ENCODE assay signal across 33 cellular contexts in genomic region chr3:166265153-166265552, GRCh38.
"Had no signal": no experiment of that assay in that cellular context is flagged by ENCODE, and none has a peak within 500 bp of the region (broad histone marks: within the 10 kb centered on the region; RNA-seq: fewer than 3 reads in every experiment).

No MANE protein-coding gene starts in this region.

- H3K27me3 ChIP-seq: SJCRH30 had no signal

- FAIRE-seq: bronchial epithelial cell had no signal

- H3K4me3 ChIP-seq: SJCRH30, SK-N-MC had no signal

- H3K36me3 ChIP-seq: SJCRH30 had no signal

- H3K27ac ChIP-seq: SJCRH30, SK-N-MC, VCaP had no signal

- DNase-seq: activated B cell treated with CpG ODN at 0.5 μM for 24 hours; activated CD4-positive, alpha-beta memory T cell treated with anti-CD3 and anti-CD28 coated beads for 36 hours; activated CD4-positive, alpha-beta T cell treated with anti-CD3 and anti-CD28 coated beads for 4 hours; activated CD4-positive, alpha-beta T cell treated with anti-CD3 and anti-CD28 coated beads, Interleukin-2, amount 50 U/mL, for 1 hour; activated CD4-positive, CD25-positive, alpha-beta regulatory T cell treated with anti-CD3 and anti-CD28 coated beads, Interleukin-2, amount 50 U/mL, for 72 hours; activated CD8-positive, alpha-beta memory T cell treated with anti-CD3 and anti-CD28 coated beads, Interleukin-2, amount 50 U/mL, for 4 hours; activated effector memory CD4-positive, alpha-beta T cell treated with Interleukin-2 at 50 U/mL for 16 hours; activated naive CD4-positive, alpha-beta T cell treated with anti-CD3 and anti-CD28 coated beads, Interleukin-2, amount 10 ng/mL, durations not matched to agents 7 days and 5 days; activated naive CD8-positive, alpha-beta T cell treated with anti-CD3 and anti-CD28 coated beads, Interleukin-2, amount 50 U/mL, for 24 hours; activated T-cell treated with anti-CD3 and anti-CD28 coated beads for 4 hours; activated T-cell treated with anti-CD3 and anti-CD28 coated beads, Interleukin-2, amount 50 U/mL, for 4 hours; anterior cingulate cortex; caudate nucleus; cerebellar nuclear complex; NCI-H1048; NCI-H1105 treated with DMSO at 0.1 percent for 48 hours; NCI-H1436; NCI-H1694; NCI-H1930; NCI-H345; NCI-H524 treated with DMSO at 0.1 percent for 48 hours; NK-92 treated with Interleukin-12 subunit alpha and Interleukin-12 subunit beta, amount 100 ng/mL, for 24 hours; OCI-M1; SHP77; SJCRH30; SW 1271; T-helper 1 cell; T-helper 2 cell; T-helper 9 cell had no signal

- ATAC-seq: activated naive CD8-positive, alpha-beta T cell treated with anti-CD3 and anti-CD28 coated beads, Interleukin-2, amount 50 U/mL, for 24 hours; activated T-cell treated with anti-CD3 and anti-CD28 coated beads, Interleukin-2, amount 50 U/mL, for 4 hours; Panc1 had no signal

- H3K9me3 ChIP-seq: SJCRH30 had no signal

- H3K4me1 ChIP-seq: SJCRH30 had no signal
